12 cellular contexts compared by ENCODE assay signal in the genomic region with DNA sequence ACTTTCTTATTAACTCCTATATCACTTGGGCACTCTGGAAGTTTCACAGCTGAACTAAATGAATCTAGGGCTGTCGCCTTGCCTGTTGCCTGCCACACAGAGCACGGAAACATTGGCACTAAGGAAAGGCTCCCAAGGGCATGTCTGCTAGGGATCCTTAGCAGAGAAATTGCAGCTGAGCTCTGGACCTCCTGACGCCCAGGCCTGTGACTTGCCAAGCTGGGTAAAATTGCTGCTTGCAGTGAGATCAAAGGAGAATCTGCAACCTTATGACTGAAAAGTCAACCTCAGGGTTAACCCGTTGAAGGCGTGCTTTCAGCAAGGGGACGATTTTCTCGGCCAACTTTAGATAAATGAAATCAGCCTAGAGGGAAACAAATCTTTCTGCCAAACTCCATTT.
DNase-seq lines count a peak whose midpoint lies in the region; ATAC-seq and TF ChIP-seq lines count a peak whose summit lies in the region.
"Had no signal": no experiment of that assay in that cellular context is flagged by ENCODE, and none has a peak within 500 bp of the region (broad histone marks: within the 10 kb centered on the region; RNA-seq: fewer than 3 reads in every experiment).

No MANE protein-coding gene starts in this region.

- H4K20me1 ChIP-seq in osteoblast (ENCODE audit: insufficient read depth, low read length), result no peaks in the 10 kb centered on the region

- H3K9me3 Mint-ChIP-seq in nephron progenitor cell (peaks cover 28% of the 10 kb centered on the region), type B pancreatic cell (peaks cover 6% of the 10 kb centered on the region)

- WGBS in heart left ventricle, 4 donors, result 40 to 54% (median 51%) methylated on average over 7 of the region's 7 CpGs

- H3K79me2 ChIP-seq in osteoblast (ENCODE audit: insufficient read depth, low read length), result no peaks in the 10 kb centered on the region

- H3K36me3 Mint-ChIP-seq in nephron progenitor cell (ENCODE audit: low read depth) (no peaks in the 10 kb centered on the region), type B pancreatic cell (peaks cover 2% of the 10 kb centered on the region)

- no peak overlapping the region for H3K27ac Mint-ChIP-seq in nephron progenitor cell
- no peak overlapping the region for H3K27ac Mint-ChIP-seq in type B pancreatic cell

- peaks cover 0 to 12% (median 0%) of the 10 kb centered on the region in 12 donors for H3K9me3 ChIP-seq in heart left ventricle
- no peaks in the 10 kb centered on the region for H3K9me3 ChIP-seq in vagina
- no peaks in the 10 kb centered on the region for H3K9me3 ChIP-seq in osteoblast (ENCODE audit: low read depth, low read length)

- TF ChIP-seq POLR2A in heart left ventricle (IDR thresholded peaks at IDR 0.05) (no peak), vagina (IDR thresholded peaks at IDR 0.05) (no peak)

- DNase-seq in Right ventricle myocardium superior (no peak), heart left ventricle (no peak), nephron progenitor cell (peak; percentile 7), type B pancreatic cell (ENCODE audit: extremely low spot score, unreplicated experiment) (no peak), vagina (ENCODE audit: extremely low spot score in 2 of 2) (no peak), osteoblast (ENCODE audit: insufficient read length, low spot score, missing footprints) (no peak)
- DNase-seq in activated effector memory CD4-positive, alpha-beta T cell treated with Interleukin-2 at 50 U/mL for 16 hours, result peak; percentile 28
- DNase-seq: EL, islet precursor cell, NCI-H187 treated with DMSO at 0.1 percent for 48 hours, OCI-M1 had no signal

- intact Hi-C loops in Right ventricle myocardium superior (cut with DNase I), result no loop called here
- intact Hi-C loops in heart left ventricle (cut with DNase I), result no loop called here
- intact Hi-C loops in vagina (cut with DNase I), result no loop called here

- no peak overlapping the region for H3K4me3 ChIP-seq in heart left ventricle
- no peak overlapping the region for H3K4me3 ChIP-seq in vagina
- H3K4me3 ChIP-seq in osteoblast (ENCODE audit: insufficient read depth, low read length), result no peak overlapping the region

- H3K4me1 ChIP-seq in heart left ventricle (peaks cover 0 to 20% (median 3%) of the 10 kb centered on the region in 12 donors), vagina (peaks cover 16% of the 10 kb centered on the region), osteoblast (ENCODE audit: insufficient read depth, low read length) (no peaks in the 10 kb centered on the region)

- H2AFZ ChIP-seq in osteoblast (ENCODE audit: low read length), result no peak overlapping the region

- no peaks in the 10 kb centered on the region for H3K4me1 Mint-ChIP-seq in nephron progenitor cell
- peaks cover 5% of the 10 kb centered on the region for H3K4me1 Mint-ChIP-seq in type B pancreatic cell (ENCODE audit: unreplicated experiment)

- H3K27ac ChIP-seq in heart left ventricle, result peak overlapping the region in 2 of 12 donors; percentile 4 to 22
- H3K27ac ChIP-seq in vagina, result no peak overlapping the region
- H3K27ac ChIP-seq in osteoblast (ENCODE audit: low read depth, low read length), result no peak overlapping the region

- H3K36me3 ChIP-seq in heart left ventricle (no peaks in the 10 kb centered on the region), vagina (no peaks in the 10 kb centered on the region), osteoblast (ENCODE audit: insufficient read depth, low read length) (no peaks in the 10 kb centered on the region)

- H3K27me3 Mint-ChIP-seq in nephron progenitor cell (ENCODE audit: low read depth, poor library complexity) (no peaks in the 10 kb centered on the region), type B pancreatic cell (no peaks in the 10 kb centered on the region)

- no peaks in the 10 kb centered on the region for H3K27me3 ChIP-seq in heart left ventricle
- no peaks in the 10 kb centered on the region for H3K27me3 ChIP-seq in vagina
- H3K27me3 ChIP-seq in osteoblast (ENCODE audit: insufficient read depth, low read length), result no peaks in the 10 kb centered on the region

- H3K4me2 ChIP-seq in osteoblast (ENCODE audit: insufficient read depth, low read length), result no peak overlapping the region

- TF ChIP-seq CTCF in heart left ventricle (IDR thresholded peaks at IDR 0.05) (no peak), nephron progenitor cell (IDR thresholded peaks at IDR 0.05) (no peak), type B pancreatic cell (conservative IDR thresholded peaks at IDR 0.05) (no peak), vagina (IDR thresholded peaks at IDR 0.05) (no peak), osteoblast (IDR thresholded peaks at IDR 0.05; ENCODE audit: extremely low read depth, low read depth, low read length) (no peak)

- H3K4me3 Mint-ChIP-seq in nephron progenitor cell, result peak overlapping the region; percentile 7
- H3K4me3 Mint-ChIP-seq in type B pancreatic cell, result peak overlapping the region; percentile 24

- ATAC-seq in Right ventricle myocardium superior (ENCODE audit: poor library complexity) (peak; percentile 46), heart left ventricle (no peak), HG03045 (IDR thresholded peaks at IDR 0.05; ENCODE audit: unreplicated experiment) (no peak)

Comparison
In these comparisons a context has a peak if more than half of its experiments do, and no peak if none do; other contexts are left out.
1. DNase-seq: peak in activated effector memory CD4-positive, alpha-beta T cell treated with Interleukin-2 at 50 U/mL for 16 hours (single experiment) and nephron progenitor cell (single experiment); none in Right ventricle myocardium superior (single experiment), heart left ventricle (0 of 5), type B pancreatic cell (single experiment), vagina (0 of 2) and osteoblast (single experiment).